Comparison of ENCODE assay signal across 1 cellular context in genomic region chr3:48439820-48440589, GRCh38.
A peak's percentile ranks its signal among the peaks of the same experiment; 100 is the strongest.
TF ChIP-seq lines count a peak whose summit lies in the region.

TSS of gene CCDC51 (minus strand) at chr3:48440119. CDS start at chr3:48435128, 4,991 bp downstream.
TSS of gene TMA7 (plus strand) at chr3:48440257. CDS start at chr3:48440297, 40 bp downstream.

TF ChIP-seq in HepG2, 621 proteins besides CTCF, POLR2A, EP300 and RAD21 (continued from another document and continues in another):
- TF ChIP-seq ZNF609 (CRISPR knock-in tag; IDR thresholded peaks at IDR 0.05; ENCODE audit: borderline replicate concordance) (peak; percentile 45; the same call in 1 of the 2 replicates), NR0B2 (CRISPR knock-in tag; IDR thresholded peaks at IDR 0.05) (peak; percentile 90), KMT2B (CRISPR knock-in tag; IDR thresholded peaks at IDR 0.05) (peak; percentile 90), ZNF574 (CRISPR knock-in tag; IDR thresholded peaks at IDR 0.05) (peak; percentile 87), ZSCAN9 (CRISPR knock-in tag; IDR thresholded peaks at IDR 0.05; ENCODE audit: borderline replicate concordance) (no peak; the same call in 1 of the 2 replicates), ZNF598 (CRISPR knock-in tag; IDR thresholded peaks at IDR 0.05; ENCODE audit: borderline replicate concordance) (0 out of 2 replicates have a peak, but pooled peaks have one; percentile 69), ZHX1 (CRISPR knock-in tag; IDR thresholded peaks at IDR 0.05; ENCODE audit: low read depth) (no peak), ZBTB4 (CRISPR knock-in tag; IDR thresholded peaks at IDR 0.05; ENCODE audit: borderline replicate concordance) (0 out of 2 replicates have a peak, but pooled peaks have one; percentile 30), ELF4 (CRISPR knock-in tag; IDR thresholded peaks at IDR 0.05; ENCODE audit: borderline replicate concordance) (peak; percentile 98), NONO (IDR thresholded peaks at IDR 0.05) (no peak), NONO (CRISPR knock-in tag; conservative IDR thresholded peaks at IDR 0.05) (peak; percentile 79; the same call in 1 of the 2 replicates), DR1 (CRISPR knock-in tag; IDR thresholded peaks at IDR 0.05) (peak; percentile 87), SP140L (CRISPR knock-in tag; IDR thresholded peaks at IDR 0.05; ENCODE audit: borderline replicate concordance) (no peak), E2F1 (CRISPR knock-in tag; IDR thresholded peaks at IDR 0.05) (peak; percentile 82), PBX2 (CRISPR knock-in tag; IDR thresholded peaks at IDR 0.05) (peak; percentile 53), ZNF672 (CRISPR knock-in tag; IDR thresholded peaks at IDR 0.05) (no peak), ZC3H13 (CRISPR knock-in tag; IDR thresholded peaks at IDR 0.05) (peak; percentile 70; the same call in 1 of the 2 replicates), SOX6 (IDR thresholded peaks at IDR 0.05) (no peak), SOX6 (CRISPR knock-in tag; IDR thresholded peaks at IDR 0.05) (peak; percentile 39; the same call in 1 of the 2 replicates), RFXANK (CRISPR knock-in tag; IDR thresholded peaks at IDR 0.05) (no peak), CBFB (CRISPR knock-in tag; IDR thresholded peaks at IDR 0.05) (peak; percentile 82; the same call in 1 of the 2 replicates), HNF1A (IDR thresholded peaks at IDR 0.05; ENCODE audit: low read depth) (no peak), HNF1A (CRISPR knock-in tag; IDR thresholded peaks at IDR 0.05; ENCODE audit: borderline replicate concordance) (peak; percentile 72; the same call in 1 of the 2 replicates), ZNF331 (CRISPR knock-in tag; IDR thresholded peaks at IDR 0.05) (peak; percentile 77), U2AF2 (IDR thresholded peaks at IDR 0.05; ENCODE audit: low read depth, low read length) (no peak), SP2 (CRISPR knock-in tag; IDR thresholded peaks at IDR 0.05) (peak; percentile 98), ZFP36L2 (CRISPR knock-in tag; IDR thresholded peaks at IDR 0.05) (no peak), ZNF160 (CRISPR knock-in tag; IDR thresholded peaks at IDR 0.05) (0 out of 2 replicates have a peak, but pooled peaks have one; percentile 32), IRX3 (CRISPR knock-in tag; IDR thresholded peaks at IDR 0.05; ENCODE audit: borderline replicate concordance, low read depth) (peak; percentile 67), CSRNP1 (CRISPR knock-in tag; IDR thresholded peaks at IDR 0.05) (peak; percentile 66), PRMT3 (CRISPR knock-in tag; IDR thresholded peaks at IDR 0.05; ENCODE audit: borderline replicate concordance, low read depth) (no peak), ISX (CRISPR knock-in tag; conservative IDR thresholded peaks at IDR 0.05) (no peak), NR2F2 (IDR thresholded peaks at IDR 0.05; ENCODE audit: borderline replicate concordance, low read depth) (peak; percentile 19; the same call in 1 of the 2 replicates), SIN3A (IDR thresholded peaks at IDR 0.05; ENCODE audit: borderline replicate concordance, low read depth, low read length) (no peak)
